Comparison of ENCODE assay signal across 8 cellular contexts in the genomic region with DNA sequence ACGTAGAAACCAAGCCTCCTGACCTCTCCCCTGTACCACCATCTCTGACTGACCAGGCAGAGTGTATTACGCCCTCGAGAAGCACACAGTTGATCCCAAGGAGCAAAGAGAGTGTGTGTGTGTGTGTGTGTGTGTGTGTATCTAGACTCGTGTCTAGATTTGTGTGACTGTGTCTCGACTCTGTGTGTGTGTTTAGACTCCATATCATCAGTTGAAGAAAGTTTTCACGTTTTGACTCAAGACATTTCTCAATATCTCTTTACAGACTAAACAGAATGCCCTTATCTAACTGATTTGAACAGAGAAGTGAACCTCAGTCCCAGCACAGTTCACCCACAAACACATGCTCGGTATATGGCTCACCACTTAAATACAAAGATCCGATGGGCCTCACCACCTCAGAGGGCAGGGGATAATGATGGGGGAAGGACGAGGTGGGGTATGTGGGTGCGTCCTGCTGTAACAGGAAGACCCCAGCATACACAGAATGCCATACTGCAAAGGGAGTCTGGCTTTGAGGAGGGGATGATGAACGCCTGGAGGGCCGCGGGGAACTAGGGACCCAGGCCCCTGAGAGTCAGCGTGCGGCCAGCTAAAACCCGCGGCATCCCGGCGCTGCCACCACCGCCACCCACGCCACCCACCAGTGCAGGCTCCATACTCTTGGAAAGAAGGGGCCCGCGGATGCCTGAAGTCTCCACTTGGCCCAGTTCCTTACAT. TPM values are rescaled to one million over a fixed set of nuclear protein-coding genes. Genes with fewer than 3 reads are reported as not detected.
DNase-seq lines count a peak whose midpoint lies in the region; ATAC-seq and TF ChIP-seq lines count a peak whose summit lies in the region.

No MANE protein-coding gene starts in this region.

- H2BK12ac ChIP-seq in trophoblast cell (ENCODE audit: low read length), result no peak overlapping the region

- H3K4me3 ChIP-seq in trophoblast cell (ENCODE audit: low read depth, low read length), result peak overlapping the region; percentile 99

- peak overlapping the region; percentile 13 for H2AFZ ChIP-seq in trophoblast cell (ENCODE audit: insufficient read depth, low read length, poor library complexity)

- H2BK120ac ChIP-seq in trophoblast cell (ENCODE audit: insufficient read depth, low read length, poor library complexity), result peak overlapping the region; percentile 6

- ATAC-seq in GM21360 (IDR thresholded peaks at IDR 0.05; ENCODE audit: unreplicated experiment), result peak; percentile 20
- peak; percentile 34 to 48 for ATAC-seq in activated T-cell treated with anti-CD3 and anti-CD28 coated beads, Interleukin-2, amount 50 U/mL, for 4 hours

- DNase-seq in ELF-1 (ENCODE audit: low read depth, low spot score) (peak; percentile 44), KBM-7 (peak; percentile 41), glutamatergic neuron (no peak), trophoblast cell (peak; percentile 40 to 52), amniotic stem cell (lab: John Stamatoyannopoulos, UW) (no peak), H4 (ENCODE audit: low spot score) (no peak)
- peak; percentile 26 for DNase-seq in activated T-cell treated with anti-CD3 and anti-CD28 coated beads, Interleukin-2, amount 50 U/mL, for 4 hours

- H3K36me3 ChIP-seq in trophoblast cell (ENCODE audit: control insufficient read depth in 1 of 2, insufficient read depth in 2 of 2, low read length in 2 of 2), result peaks cover 7 to 13% of the 10 kb centered on the region in 2 experiments

- H2BK5ac ChIP-seq in trophoblast cell (ENCODE audit: low read depth, low read length, poor library complexity), result no peak overlapping the region

- no peaks in the 10 kb centered on the region for H3K27me3 ChIP-seq in trophoblast cell (ENCODE audit: insufficient read depth, low read length)

- no peaks in the 10 kb centered on the region for H3K27me3 Mint-ChIP-seq in activated T-cell treated with anti-CD3 and anti-CD28 coated beads, Interleukin-2, amount 50 U/mL, for 4 hours (ENCODE audit: low read depth)
- H3K27me3 Mint-ChIP-seq in glutamatergic neuron (ENCODE audit: unreplicated experiment), result peaks cover 6% of the 10 kb centered on the region

- H3K27ac ChIP-seq in trophoblast cell (ENCODE audit: low read depth, low read length), result no peak overlapping the region

- no peak overlapping the region for H3K23ac ChIP-seq in trophoblast cell (ENCODE audit: low read length)

- H3K4me3 Mint-ChIP-seq in activated T-cell treated with anti-CD3 and anti-CD28 coated beads, Interleukin-2, amount 50 U/mL, for 4 hours, result peak overlapping the region; percentile 99
- peak overlapping the region; percentile 96 for H3K4me3 Mint-ChIP-seq in glutamatergic neuron (ENCODE audit: unreplicated experiment)

- H2AK5ac ChIP-seq in trophoblast cell (ENCODE audit: low read length), result no peak overlapping the region

- peaks cover 31% of the 10 kb centered on the region for H3K4me1 Mint-ChIP-seq in activated T-cell treated with anti-CD3 and anti-CD28 coated beads, Interleukin-2, amount 50 U/mL, for 4 hours (ENCODE audit: low read depth)
- peaks cover 6% of the 10 kb centered on the region for H3K4me1 Mint-ChIP-seq in glutamatergic neuron (ENCODE audit: low read depth, unreplicated experiment)

- no peaks in the 10 kb centered on the region for H3K9me3 Mint-ChIP-seq in activated T-cell treated with anti-CD3 and anti-CD28 coated beads, Interleukin-2, amount 50 U/mL, for 4 hours
- H3K9me3 Mint-ChIP-seq in glutamatergic neuron (ENCODE audit: unreplicated experiment), result peaks cover 2% of the 10 kb centered on the region

- peak overlapping the region; percentile 35 for H4K8ac ChIP-seq in trophoblast cell (ENCODE audit: low read depth, low read length)

- H3K18ac ChIP-seq in trophoblast cell (ENCODE audit: low read length), result peak overlapping the region; percentile 13

- no peak for TF ChIP-seq CTCF in glutamatergic neuron (IDR thresholded peaks at IDR 0.05; ENCODE audit: partially characterized antibody, unreplicated experiment)

- H3K9me3 ChIP-seq in trophoblast cell (ENCODE audit: insufficient read depth, low read depth, low read length), result peaks cover 2% of the 10 kb centered on the region

- H3K79me2 ChIP-seq in trophoblast cell (ENCODE audit: control insufficient read depth, insufficient read depth, low read length, poor library complexity), result peaks cover 6% of the 10 kb centered on the region

- H3K14ac ChIP-seq in trophoblast cell (ENCODE audit: low read length), result peak overlapping the region; percentile 59

- peak overlapping the region; percentile 35 for H3K4ac ChIP-seq in trophoblast cell (ENCODE audit: low read depth, low read length)

- in situ Hi-C loops in KBM-7 (cut with MboI; ENCODE audit: low pct_unique_long_range_greater_than_20kb, low sequenced_read_pairs), result no loop called here

- peak overlapping the region; percentile 28 for H4K91ac ChIP-seq in trophoblast cell (ENCODE audit: low read depth, low read length)

- peak overlapping the region; percentile 6 for H4K12ac ChIP-seq in trophoblast cell (ENCODE audit: low read depth, low read length)

- peak overlapping the region; percentile 79 for H3K4me2 ChIP-seq in trophoblast cell (ENCODE audit: low read length)

- H3K79me1 ChIP-seq in trophoblast cell (ENCODE audit: low read length), result peaks cover 6% of the 10 kb centered on the region

- WGBS in trophoblast cell (ENCODE audit: extremely low coverage, insufficient coverage, insufficient read length), result no CpG with 5 or more reads among the region's 23 CpGs

- peak overlapping the region; percentile 77 for H3K9ac ChIP-seq in trophoblast cell (ENCODE audit: low read length)

- peak overlapping the region; percentile 54 for H3K27ac Mint-ChIP-seq in glutamatergic neuron (ENCODE audit: unreplicated experiment)

- peaks cover 23% of the 10 kb centered on the region for H3K36me3 Mint-ChIP-seq in activated T-cell treated with anti-CD3 and anti-CD28 coated beads, Interleukin-2, amount 50 U/mL, for 4 hours (ENCODE audit: insufficient read depth)
- H3K36me3 Mint-ChIP-seq in glutamatergic neuron (ENCODE audit: unreplicated experiment), result peaks cover 9% of the 10 kb centered on the region

- peaks cover 0 to 6% of the 10 kb centered on the region in 2 experiments for H3K4me1 ChIP-seq in trophoblast cell (ENCODE audit: control insufficient read depth in 1 of 2, insufficient read depth in 2 of 2, low read length in 2 of 2)

RNA-seq across cellular contexts. Expression of gene ALDH18A1, which starts 0.8 kb away (rescaled TPM):
- total RNA-seq in activated T-cell treated with anti-CD3 and anti-CD28 coated beads, Interleukin-2, amount 50 U/mL, for 4 hours, result 100 to 1,000 TPM in 1 of 3 donors, 10 to 100 TPM in 2; 90.8 to 106 (median 95.5) TPM
- 32.2 TPM for total RNA-seq in glutamatergic neuron (ENCODE audit: unreplicated experiment)
- polyA plus RNA-seq in trophoblast cell (2013), result 47.9 and 48.9 TPM in 2 replicates
- 78.3 and 80.4 TPM in 2 replicates for total RNA-seq in H4 (2014; rRNA removed; shearing (Covaris generic))

RNA-seq across cellular contexts. Expression of gene TCTN3, which starts 38.0 kb away (rescaled TPM):
- total RNA-seq in activated T-cell treated with anti-CD3 and anti-CD28 coated beads, Interleukin-2, amount 50 U/mL, for 4 hours, result 10 to 100 TPM; 28.3 to 35.7 (median 29.3) TPM
- total RNA-seq in glutamatergic neuron (ENCODE audit: unreplicated experiment), result 14.7 TPM
- polyA plus RNA-seq in trophoblast cell (2013), result 27.9 and 28.4 TPM in 2 replicates
- 46.9 and 57.8 TPM in 2 replicates for total RNA-seq in H4 (2014; rRNA removed; shearing (Covaris generic))

Comparison
In these comparisons a context has a peak if more than half of its experiments do, and no peak if none do; other contexts are left out.
1. DNase-seq: peak in ELF-1 (single experiment), KBM-7 (single experiment), activated T-cell treated with anti-CD3 and anti-CD28 coated beads, Interleukin-2, amount 50 U/mL, for 4 hours (single experiment) and trophoblast cell (2 of 2); none in glutamatergic neuron (single experiment), amniotic stem cell (single experiment) and H4 (single experiment).